Comparison of ENCODE assay signal across 32 cellular contexts in the genomic region with DNA sequence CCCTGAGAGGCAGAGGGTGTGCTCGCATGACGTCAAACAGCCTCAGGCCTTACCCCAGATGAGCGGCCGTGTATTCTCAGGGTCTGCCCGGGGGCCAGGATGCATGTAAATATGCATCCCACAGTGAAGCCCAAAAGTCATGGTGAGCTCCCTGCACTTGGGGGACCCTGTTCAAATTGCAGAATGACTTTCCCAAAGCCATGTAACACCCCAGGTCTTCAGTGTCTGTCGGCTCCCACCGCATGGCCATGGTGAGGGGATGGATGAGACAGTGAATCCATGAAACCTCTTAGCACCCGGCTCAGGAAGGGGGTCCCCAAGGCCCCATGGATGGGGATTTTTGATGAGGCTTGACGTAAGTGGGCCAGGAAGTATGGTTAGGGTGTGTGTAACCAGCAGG. TPM values are rescaled to one million over a fixed set of nuclear protein-coding genes. Genes with fewer than 3 reads are reported as not detected.
DNase-seq lines count a peak whose midpoint lies in the region; ATAC-seq, FAIRE-seq and TF ChIP-seq lines count a peak whose summit lies in the region.
"Had no signal": no experiment of that assay in that cellular context is flagged by ENCODE, and none has a peak within 500 bp of the region (broad histone marks: within the 10 kb centered on the region; RNA-seq: fewer than 3 reads in every experiment).

No MANE protein-coding gene starts in this region.

- no peaks in the 10 kb centered on the region for H3K4me1 Mint-ChIP-seq in activated CD4-positive, alpha-beta T cell treated with anti-CD3 and anti-CD28 coated beads for 36 hours

- no peak overlapping the region for H3K27ac ChIP-seq in right lobe of liver
- no peak overlapping the region for H3K27ac ChIP-seq in HepG2 (ENCODE audit: extremely low read length, insufficient read depth, low read length)
- no peak overlapping the region for H3K27ac ChIP-seq in ovary
- no peak overlapping the region for H3K27ac ChIP-seq in trophoblast cell (ENCODE audit: low read depth, low read length)
- H3K27ac ChIP-seq: adrenal gland, dorsolateral prefrontal cortex, parathyroid adenoma, PC-9, SK-N-MC, stomach had no signal

- H3K9ac ChIP-seq in HepG2 (ENCODE audit: insufficient read depth, low read depth, low read length) (no peak overlapping the region), trophoblast cell (ENCODE audit: low read length) (no peak overlapping the region)
- H3K9ac ChIP-seq: parathyroid adenoma had no signal

- no peak overlapping the region for H2BK12ac ChIP-seq in trophoblast cell (ENCODE audit: low read length)

- no peak overlapping the region for H3K4me3 Mint-ChIP-seq in activated CD4-positive, alpha-beta T cell treated with anti-CD3 and anti-CD28 coated beads for 36 hours
- H3K4me3 Mint-ChIP-seq: activated CD4-positive, alpha-beta memory T cell treated with anti-CD3 and anti-CD28 coated beads for 36 hours; brain; nephron progenitor cell had no signal

- no peak overlapping the region for H2BK120ac ChIP-seq in trophoblast cell (ENCODE audit: insufficient read depth, low read length, poor library complexity)

- no peaks in the 10 kb centered on the region for H3K27me3 Mint-ChIP-seq in activated CD4-positive, alpha-beta T cell treated with anti-CD3 and anti-CD28 coated beads for 36 hours
- H3K27me3 Mint-ChIP-seq: activated CD4-positive, alpha-beta memory T cell treated with anti-CD3 and anti-CD28 coated beads for 36 hours had no signal

- no peaks in the 10 kb centered on the region; the same call in 1 of the 2 replicates for H4K20me1 ChIP-seq in HepG2 (ENCODE audit: insufficient read depth, low read length)

- intact Hi-C loops in activated CD4-positive, alpha-beta T cell treated with anti-CD3 and anti-CD28 coated beads for 36 hours (cut with DNase I, micrococcal nuclease), result no loop called here
- intact Hi-C loops in right lobe of liver (cut with DNase I), result no loop called here
- intact Hi-C loops in HepG2 (cut with micrococcal nuclease; ENCODE audit: unreplicated experiment), result no loop called here
- intact Hi-C loops in ovary (cut with DNase I), result no loop called here

- H3K23ac ChIP-seq in trophoblast cell (ENCODE audit: low read length), result no peak overlapping the region

- peak; percentile 1 for DNase-seq in activated CD4-positive, alpha-beta T cell treated with anti-CD3 and anti-CD28 coated beads for 36 hours
- DNase-seq in activated CD4-positive, alpha-beta T cell treated with anti-CD3 and anti-CD28 coated beads for 1 hour, result no peak
- DNase-seq in right lobe of liver (peak; percentile 4 to 39 (median 37)), HepG2 (ENCODE audit: low spot score) (no peak), ovary (peak in 3 of 5 donors; percentile 1 to 7 (median 3)), trophoblast cell (no peak), NCI-H69 (lab: John Stamatoyannopoulos, UW) (no peak)
- DNase-seq: 8988T; activated CD4-positive, alpha-beta memory T cell treated with anti-CD3 and anti-CD28 coated beads for 36 hours; activated CD8-positive, alpha-beta memory T cell treated with anti-CD3 and anti-CD28 coated beads, Interleukin-2, amount 50 U/mL, for 48 hours; activated gamma-delta T cell; cerebellar nuclear complex; DMS79 treated with DMSO at 0.1 percent for 48 hours; foreskin melanocyte; GDM1; Karpas-422; kidney glomerular epithelial cell; NCI-H1417 treated with DMSO at 0.1 percent for 48 hours; NCI-H2029 treated with DMSO at 0.1 percent for 48 hours; NCI-H526; nephron progenitor cell; PC-9; stimulated activated CD4-positive, alpha-beta T cell treated with anti-CD3 and anti-CD28 coated beads, Interleukin-2, amount 100 ng/mL, for 24 hours; stomach; T-helper 1 cell had no signal

- H3K4me1 ChIP-seq in right lobe of liver (no peaks in the 10 kb centered on the region), HepG2 (ENCODE audit: insufficient read depth, low read length) (no peaks in the 10 kb centered on the region), ovary (ENCODE audit: insufficient read depth) (no peaks in the 10 kb centered on the region), trophoblast cell (ENCODE audit: control insufficient read depth in 1 of 2, insufficient read depth in 2 of 2, low read length in 2 of 2) (peaks cover 8% of the 10 kb centered on the region in 2 experiments)
- H3K4me1 ChIP-seq: parathyroid adenoma, stomach had no signal

- H3K4me2 ChIP-seq in HepG2 (ENCODE audit: low read depth, low read length) (no peak overlapping the region), trophoblast cell (ENCODE audit: low read length) (no peak overlapping the region)
- H3K4me2 ChIP-seq: PC-9 had no signal

- TF ChIP-seq POLR2A in right lobe of liver (IDR thresholded peaks at IDR 0.05), result no peak
- no peak for TF ChIP-seq POLR2A in HepG2 (IDR thresholded peaks at IDR 0.05; ENCODE audit: insufficient read depth in 1 of 2, low read depth in 2 of 2, low read length in 2 of 2)
- no peak for TF ChIP-seq POLR2A in ovary (IDR thresholded peaks at IDR 0.05)

- no peak for ATAC-seq in activated CD4-positive, alpha-beta T cell treated with anti-CD3 and anti-CD28 coated beads for 36 hours
- ATAC-seq in right lobe of liver (no peak), HepG2 (no peak), HG02678 (IDR thresholded peaks at IDR 0.05; ENCODE audit: unreplicated experiment) (no peak)
- ATAC-seq: HCT116 had no signal

- POLR2A ChIA-PET in activated CD4-positive, alpha-beta T cell treated with anti-CD3 and anti-CD28 coated beads for 36 hours (lab: Charles Lee), result no interaction called here
- POLR2A ChIA-PET in HepG2 (lab: Yijun Ruan, JAX), result no interaction called here

- H3K27me3 ChIP-seq in right lobe of liver (no peaks in the 10 kb centered on the region), HepG2 (ENCODE audit: control insufficient read depth in 1 of 2, insufficient read depth in 2 of 2, low read length in 2 of 2) (peaks cover 11 to 77% of the 10 kb centered on the region in 2 experiments; a peak in 4 of 5 replicates), ovary (no peaks in the 10 kb centered on the region), trophoblast cell (ENCODE audit: insufficient read depth, low read length) (no peaks in the 10 kb centered on the region)
- H3K27me3 ChIP-seq: adrenal gland had no signal

- no peak overlapping the region for H2BK5ac ChIP-seq in trophoblast cell (ENCODE audit: low read depth, low read length, poor library complexity)

- H4K91ac ChIP-seq in trophoblast cell (ENCODE audit: low read depth, low read length), result no peak overlapping the region

- FAIRE-seq in HepG2 (lab: Jason Lieb, UNC), result no peak

- H3K36me3 Mint-ChIP-seq in activated CD4-positive, alpha-beta T cell treated with anti-CD3 and anti-CD28 coated beads for 36 hours (ENCODE audit: low read depth), result no peaks in the 10 kb centered on the region
- H3K36me3 Mint-ChIP-seq: activated CD4-positive, alpha-beta memory T cell treated with anti-CD3 and anti-CD28 coated beads for 36 hours; brain had no signal

- BruUV-seq in HepG2 (replicated peaks; lab: Mats Ljungman, UMichigan), result no TSS peak

- H3K14ac ChIP-seq in trophoblast cell (ENCODE audit: low read length), result no peak overlapping the region

- no peak overlapping the region for H3K18ac ChIP-seq in trophoblast cell (ENCODE audit: low read length)

- in situ Hi-C loops in HepG2 (cut with HindIII; ENCODE audit: extremely low pct_ligation_motif_present, low pct_unique_long_range_greater_than_20kb), result no loop called here

- no peaks in the 10 kb centered on the region for H3K79me2 ChIP-seq in HepG2 (ENCODE audit: insufficient read depth, low read length)
- H3K79me2 ChIP-seq in trophoblast cell (ENCODE audit: control insufficient read depth, insufficient read depth, low read length, poor library complexity), result no peaks in the 10 kb centered on the region
- H3K79me2 ChIP-seq: parathyroid adenoma had no signal

- H3K27ac Mint-ChIP-seq in activated CD4-positive, alpha-beta T cell treated with anti-CD3 and anti-CD28 coated beads for 36 hours, result no peak overlapping the region
- H3K27ac Mint-ChIP-seq: activated CD4-positive, alpha-beta memory T cell treated with anti-CD3 and anti-CD28 coated beads for 36 hours; nephron progenitor cell had no signal

- H3K36me3 ChIP-seq in right lobe of liver (no peaks in the 10 kb centered on the region), HepG2 (replicated peaks in 1 of 2; ENCODE audit: control insufficient read depth in 1 of 2, insufficient read depth in 2 of 2, low read length in 2 of 2) (no peaks in the 10 kb centered on the region), ovary (no peaks in the 10 kb centered on the region), trophoblast cell (ENCODE audit: control insufficient read depth in 1 of 2, insufficient read depth in 2 of 2, low read length in 2 of 2) (no peaks in the 10 kb centered on the region)
- H3K36me3 ChIP-seq: adrenal gland, stomach had no signal

- H4K12ac ChIP-seq in trophoblast cell (ENCODE audit: low read depth, low read length), result no peak overlapping the region

- no peak overlapping the region for H4K8ac ChIP-seq in trophoblast cell (ENCODE audit: low read depth, low read length)

- WGBS in right lobe of liver (ENCODE audit: insufficient coverage, low coverage, low lambda C conversion rate, missing lambda C conversion rate), result 63% methylated on average over 6 of the region's 9 CpGs
- WGBS in HepG2 (ENCODE audit: low lambda C conversion rate), result 0% methylated on average over 3 of the region's 9 CpGs
- WGBS in ovary, 3 donors, result 95 to 97% (median 97%) methylated on average over 9 of the region's 9 CpGs
- no CpG with 5 or more reads among the region's 9 CpGs for WGBS in trophoblast cell (ENCODE audit: extremely low coverage, insufficient coverage, insufficient read length)

- no peak overlapping the region for H2AK5ac ChIP-seq in trophoblast cell (ENCODE audit: low read length)

- TF ChIP-seq EP300 in HepG2 (IDR thresholded peaks at IDR 0.05; ENCODE audit: low read depth in 2 of 2, low read length in 2 of 2) (no peak), HepG2 (CRISPR knock-in tag; IDR thresholded peaks at IDR 0.05; ENCODE audit: borderline replicate concordance) (no peak), ovary (IDR thresholded peaks at IDR 0.05) (no peak)

- H2AFZ ChIP-seq in HepG2 (ENCODE audit: low read length) (no peak overlapping the region), trophoblast cell (ENCODE audit: insufficient read depth, low read length, poor library complexity) (no peak overlapping the region)
- H2AFZ ChIP-seq: parathyroid adenoma, PC-9 had no signal

- TF ChIP-seq CTCF in right lobe of liver (IDR thresholded peaks at IDR 0.05) (no peak), HepG2 (CRISPR knock-in tag; IDR thresholded peaks at IDR 0.05) (no peak), ovary (IDR thresholded peaks at IDR 0.05) (no peak)

- H3K9me3 Mint-ChIP-seq in activated CD4-positive, alpha-beta T cell treated with anti-CD3 and anti-CD28 coated beads for 36 hours (ENCODE audit: low read depth), result no peaks in the 10 kb centered on the region
- H3K9me3 Mint-ChIP-seq: activated CD4-positive, alpha-beta memory T cell treated with anti-CD3 and anti-CD28 coated beads for 36 hours; nephron progenitor cell had no signal

- TF ChIP-seq RAD21 in HepG2 (CRISPR knock-in tag; IDR thresholded peaks at IDR 0.05), result no peak

- CTCF ChIA-PET in activated CD4-positive, alpha-beta T cell treated with anti-CD3 and anti-CD28 coated beads for 36 hours (lab: Charles Lee), result no interaction called here
- CTCF ChIA-PET in HepG2 (lab: Yijun Ruan, JAX; ENCODE audit: low intra/inter-chr PET ratio, low total read pairs), result no interaction called here

- H3K4me3 ChIP-seq in right lobe of liver (no peak overlapping the region), HepG2 (replicated peaks in 1 of 3; ENCODE audit: insufficient read depth in 1 of 3, low read depth in 2 of 3, low read length in 3 of 3) (no peak overlapping the region), ovary (no peak overlapping the region), trophoblast cell (ENCODE audit: low read depth, low read length) (no peak overlapping the region)
- H3K4me3 ChIP-seq: adrenal gland, dorsolateral prefrontal cortex, PC-9, SK-N-MC, stomach had no signal

- peaks cover 1% of the 10 kb centered on the region for H3K79me1 ChIP-seq in trophoblast cell (ENCODE audit: low read length)

- H3K9me3 ChIP-seq in right lobe of liver (no peaks in the 10 kb centered on the region), HepG2 (ENCODE audit: low read length) (no peaks in the 10 kb centered on the region), ovary (no peaks in the 10 kb centered on the region), trophoblast cell (ENCODE audit: insufficient read depth, low read depth, low read length) (peaks cover 2% of the 10 kb centered on the region)
- H3K9me3 ChIP-seq: adrenal gland, stomach had no signal

- no peak overlapping the region for H3K4ac ChIP-seq in trophoblast cell (ENCODE audit: low read depth, low read length)

RNA-seq across cellular contexts. Expression of a gene that starts 9.3 kb away (rescaled TPM):
- total RNA-seq in activated CD4-positive, alpha-beta T cell treated with anti-CD3 and anti-CD28 coated beads for 36 hours, result under 1 TPM; 0.07 to 0.16 TPM
- total RNA-seq in right lobe of liver (10 to 100 TPM in 2 of 6 experiments, 1 to 10 TPM in 4; 1.5 to 17.0 (median 7.7) TPM), HepG2 (2016; rRNA removed; fragmentation: Illumina TruSeq; extraction: Trizol) (not detected in 2 replicates), ovary (100 to 1,000 TPM in 1 of 7 donors, 10 to 100 TPM in 6; 28.1 to 117 (median 58.6) TPM)
- total RNA-seq in HepG2 (2016; cell fraction: cytosol; rRNA removed; fragmentation: Illumina TruSeq; extraction: Trizol; ENCODE audit: low read depth), result not detected in 2 replicates
- not detected in 2 replicates for total RNA-seq in HepG2 (2016; cell fraction: insoluble cytoplasmic fraction; rRNA removed; fragmentation: Illumina TruSeq; extraction: Trizol)
- total RNA-seq in HepG2 (2016; cell fraction: membrane; rRNA removed; fragmentation: Illumina TruSeq; extraction: Trizol), result not detected in 2 replicates
- not detected in 2 replicates for total RNA-seq in HepG2 (2016; cell fraction: nucleus; rRNA removed; fragmentation: Illumina TruSeq; extraction: Trizol)
- polyA plus RNA-seq in HepG2 (2011; rRNA removed) (under 0.01 TPM in 1 of 2 replicates, not detected in the other), ovary (10 to 100 TPM; 37.4 to 54.6 TPM)
- polyA plus RNA-seq in HepG2 (2011; cell fraction: cytosol; rRNA removed), result under 0.01 TPM in 1 of 2 replicates, not detected in the other
- 0.07 and 0.08 TPM in 2 replicates for polyA plus RNA-seq in HepG2 (2011; cell fraction: nucleus; rRNA removed)
- polyA plus RNA-seq in HepG2 (2012), result not detected in 2 replicates
- polyA plus RNA-seq in HepG2 (2016; cell fraction: cytosol; fragmentation: Illumina TruSeq; extraction: Trizol; ENCODE audit: low read depth), result not detected in 2 replicates
- polyA plus RNA-seq in HepG2 (2016; cell fraction: insoluble cytoplasmic fraction; fragmentation: Illumina TruSeq; extraction: Trizol; ENCODE audit: low read depth), result not detected in 2 replicates
- polyA plus RNA-seq in HepG2 (2016; cell fraction: membrane; fragmentation: Illumina TruSeq; extraction: Trizol; ENCODE audit: low read depth), result not detected in 2 replicates
- 0.19 TPM in 1 of 2 replicates, not detected in the other for polyA plus RNA-seq in HepG2 (2016; cell fraction: nucleus; fragmentation: Illumina TruSeq; extraction: Trizol; ENCODE audit: insufficient read depth, low read depth)
- polyA minus RNA-seq in HepG2 (2011; rRNA and poly(A)+ RNA removed; ENCODE audit: low replicate concordance), result 0.04 and 20.3 TPM in 2 replicates
- 0.20 TPM in 1 of 2 replicates, not detected in the other for polyA minus RNA-seq in HepG2 (2011; cell fraction: cytosol; rRNA and poly(A)+ RNA removed)
- not detected in 2 replicates for polyA minus RNA-seq in HepG2 (2011; cell fraction: nucleus; rRNA and poly(A)+ RNA removed)
- polyA plus RNA-seq in trophoblast cell (2013), result 431 and 476 TPM in 2 replicates

Comparison
In these comparisons a context has a peak if more than half of its experiments do, and no peak if none do; other contexts are left out.
1. DNase-seq: peak in activated CD4-positive, alpha-beta T cell treated with anti-CD3 and anti-CD28 coated beads for 36 hours (single experiment), right lobe of liver (3 of 3) and ovary (3 of 5); none in activated CD4-positive, alpha-beta T cell treated with anti-CD3 and anti-CD28 coated beads for 1 hour (single experiment), HepG2 (single experiment), trophoblast cell (0 of 2) and NCI-H69 (single experiment).